ENCODE assay signal across 21 cellular contexts in the genomic region with DNA sequence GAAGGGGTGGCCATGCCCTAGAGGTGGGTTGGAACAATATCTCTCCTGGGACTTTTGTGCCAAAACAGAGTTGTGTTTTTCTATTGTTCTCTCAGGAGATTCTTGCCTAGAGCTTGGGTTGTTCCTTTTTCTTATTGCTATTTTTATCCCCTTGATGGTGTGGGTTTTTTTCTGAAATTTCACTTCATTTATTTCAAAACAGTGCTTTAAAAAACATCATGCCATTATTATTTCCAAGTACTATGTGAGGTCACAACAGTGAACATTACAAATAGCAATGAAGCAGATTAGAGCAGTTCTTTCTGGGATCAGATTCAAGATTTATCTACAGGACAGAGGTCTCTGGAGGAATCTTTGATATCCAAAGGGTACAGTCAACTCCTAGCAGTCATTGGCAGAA.
DNase-seq lines count a peak whose midpoint lies in the region; ATAC-seq and TF ChIP-seq lines count a peak whose summit lies in the region.
"Had no signal": no experiment of that assay in that cellular context is flagged by ENCODE, and none has a peak within 500 bp of the region (broad histone marks: within the 10 kb centered on the region; RNA-seq: fewer than 3 reads in every experiment).

No MANE protein-coding gene starts in this region.

- H3K27ac ChIP-seq in right cardiac atrium (ENCODE audit: low read length) (peak overlapping the region; percentile 43), tibial nerve (peak overlapping the region in 2 of 4 donors; percentile 46 to 61)
- H3K27ac ChIP-seq: esophagus muscularis mucosa, left lung had no signal

- no peak for TF ChIP-seq CTCF in tibial nerve (IDR thresholded peaks at IDR 0.05)

- intact Hi-C loops in right cardiac atrium (cut with DNase I), result no loop called here

- H3K36me3 ChIP-seq in tibial nerve, result no peaks in the 10 kb centered on the region
- H3K36me3 ChIP-seq: BE2C, esophagus muscularis mucosa, left lung had no signal

- H3K27me3 ChIP-seq in right cardiac atrium (ENCODE audit: control insufficient read depth, insufficient read depth) (no peaks in the 10 kb centered on the region), tibial nerve (no peaks in the 10 kb centered on the region)
- H3K27me3 ChIP-seq: BE2C, esophagus muscularis mucosa, left lung had no signal

- peak; percentile 53 to 87 for ATAC-seq in right cardiac atrium
- no peak for ATAC-seq in HG03439 (IDR thresholded peaks at IDR 0.05; ENCODE audit: unreplicated experiment)
- ATAC-seq: left lung had no signal

- DNase-seq in NOMO-1 treated with DMSO at 0.1 percent for 48 hours (lab: John Stamatoyannopoulos, UW; ENCODE audit: unreplicated experiment), result peak; percentile 59
- no peak for DNase-seq in NOMO-1 treated with dmso at 0.1 percent for 144 hours (lab: John Stamatoyannopoulos, UW; ENCODE audit: unreplicated experiment)
- DNase-seq in fibroblast of gingiva (ENCODE audit: low read depth), result peak; percentile 55
- no peak for DNase-seq in right cardiac atrium
- DNase-seq in tibial nerve (ENCODE audit: low spot score in 2 of 2), result no peak
- no peak for DNase-seq in effector CD8-positive, alpha-beta T cell (lab: John Stamatoyannopoulos, UW)
- no peak for DNase-seq in AG20443 (ENCODE audit: low spot score)
- DNase-seq: activated naive CD4-positive, alpha-beta T cell; activated T-cell treated with anti-CD3 and anti-CD28 coated beads, Interleukin-2, amount 50 U/mL, for 1 hour; amygdala; BE2C; cerebellar nuclear complex; COR-L47; effector memory CD4-positive, alpha-beta T cell; H9; left lung; MM.1S; NCI-H1694; SW 1271 had no signal

- H3K4me3 ChIP-seq in right cardiac atrium (ENCODE audit: low read length) (no peak overlapping the region), tibial nerve (no peak overlapping the region)
- H3K4me3 ChIP-seq: esophagus muscularis mucosa, left lung had no signal

- H3K9me3 ChIP-seq in right cardiac atrium (ENCODE audit: control insufficient read depth, low read length), result no peaks in the 10 kb centered on the region
- no peaks in the 10 kb centered on the region for H3K9me3 ChIP-seq in tibial nerve
- H3K9me3 ChIP-seq: BE2C, esophagus muscularis mucosa, left lung had no signal

- TF ChIP-seq POLR2A in tibial nerve (IDR thresholded peaks at IDR 0.05), result no peak

- H3K4me1 ChIP-seq in right cardiac atrium (ENCODE audit: control insufficient read depth, insufficient read depth, low read length), result peaks cover 19% of the 10 kb centered on the region
- H3K4me1 ChIP-seq in tibial nerve, result peaks cover 0 to 28% (median 6%) of the 10 kb centered on the region in 4 donors
- H3K4me1 ChIP-seq: BE2C had no signal

- TF ChIP-seq EP300 in tibial nerve (IDR thresholded peaks at IDR 0.05), result peak; percentile 27 to 32

Comparison
In these comparisons a context has a peak if more than half of its experiments do, and no peak if none do; other contexts are left out.
1. DNase-seq: peak in NOMO-1 treated with DMSO at 0.1 percent for 48 hours (single experiment) and fibroblast of gingiva (single experiment); none in NOMO-1 treated with dmso at 0.1 percent for 144 hours (single experiment), right cardiac atrium (0 of 3), tibial nerve (0 of 2), effector CD8-positive, alpha-beta T cell (single experiment) and AG20443 (single experiment).